Comparison of ENCODE assay signal across 8 cellular contexts in the genomic region with DNA sequence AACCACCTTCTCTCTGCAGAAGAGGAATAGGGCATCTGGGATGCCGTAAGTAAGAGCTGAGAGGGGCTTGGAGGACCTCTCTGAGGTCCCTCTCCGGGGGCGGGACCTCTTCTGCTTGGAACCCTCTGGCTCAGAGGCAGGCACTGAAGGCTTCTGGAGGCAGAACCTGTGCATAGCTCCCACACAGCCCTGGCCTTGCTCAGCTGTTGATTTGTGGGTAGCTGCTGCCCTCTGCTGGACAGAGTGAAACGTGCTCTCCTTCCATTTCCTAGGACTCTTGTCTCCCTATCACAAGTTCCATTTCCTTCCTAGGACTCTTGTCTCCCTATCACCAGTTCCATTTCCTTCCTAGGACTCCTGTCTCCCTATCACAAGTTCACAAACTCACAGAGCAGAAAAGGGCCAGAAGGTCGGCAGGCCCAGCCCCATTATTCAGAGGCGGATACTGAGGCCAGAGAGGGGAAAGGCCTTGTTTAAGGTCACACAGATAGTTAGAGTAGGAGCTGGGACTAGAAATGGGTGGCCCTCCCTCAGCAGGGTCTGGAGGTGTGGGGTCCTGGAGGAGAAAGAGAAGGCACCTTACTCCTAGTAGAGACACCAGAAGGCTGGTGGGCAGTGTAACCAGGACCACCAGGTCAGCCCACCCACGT. TPM values are rescaled to one million over a fixed set of nuclear protein-coding genes. Genes with fewer than 3 reads are reported as not detected.
DNase-seq lines count a peak whose midpoint lies in the region; ATAC-seq and TF ChIP-seq lines count a peak whose summit lies in the region.

No MANE protein-coding gene starts in this region.

- no peak overlapping the region for H2BK5ac ChIP-seq in trophoblast cell (ENCODE audit: low read depth, low read length, poor library complexity)

- TF ChIP-seq EP300 in upper lobe of left lung (IDR thresholded peaks at IDR 0.05): no peak

- no peak overlapping the region for H3K4ac ChIP-seq in trophoblast cell (ENCODE audit: low read depth, low read length)

- H2BK12ac ChIP-seq in trophoblast cell (ENCODE audit: low read length): no peak overlapping the region

- no peak overlapping the region for H3K4me2 ChIP-seq in trophoblast cell (ENCODE audit: low read length)

- H3K27ac ChIP-seq in SK-N-MC (no peak overlapping the region), trophoblast cell (ENCODE audit: low read depth, low read length) (no peak overlapping the region), upper lobe of left lung (no peak overlapping the region)

- peak; percentile 79 for TF ChIP-seq CTCF in HFF-Myc (IDR thresholded peaks at IDR 0.05; ENCODE audit: low read depth, low read length, missing control alignments)
- TF ChIP-seq CTCF in upper lobe of left lung (IDR thresholded peaks at IDR 0.05): peak; percentile 78 to 91 (median 87)

- DNase-seq in GM04504 (ENCODE audit: low read depth): peak; percentile 58
- peak; percentile 81 for DNase-seq in HFF-Myc (ENCODE audit: extremely low read depth, low read depth)
- peak; percentile 70 for DNase-seq in MV-4-11 (lab: John Stamatoyannopoulos, UW)
- DNase-seq in SK-N-MC (ENCODE audit: low read depth, low spot score): peak; percentile 66
- DNase-seq in activated naive CD4-positive, alpha-beta T cell treated with Interleukin-2 at 50 U/mL for 16 hours: peak; percentile 77
- DNase-seq in globus pallidus (ENCODE audit: low spot score): peak; percentile 87
- DNase-seq in trophoblast cell: peak; percentile 75 to 91
- peak in 1 of 2 donors; percentile 78 for DNase-seq in upper lobe of left lung

- no peak overlapping the region for H2AK5ac ChIP-seq in trophoblast cell (ENCODE audit: low read length)

- H4K91ac ChIP-seq in trophoblast cell (ENCODE audit: low read depth, low read length): no peak overlapping the region

- H3K36me3 ChIP-seq in SK-N-MC (ENCODE audit: insufficient read depth, low read length) (no peaks in the 10 kb centered on the region), trophoblast cell (ENCODE audit: control insufficient read depth in 1 of 2, insufficient read depth in 2 of 2, low read length in 2 of 2) (no peaks in the 10 kb centered on the region), upper lobe of left lung (peaks cover 0 to 53% (median 18%) of the 10 kb centered on the region in 4 donors)

- no peak overlapping the region for H4K8ac ChIP-seq in trophoblast cell (ENCODE audit: low read depth, low read length)

- no peak overlapping the region for H3K4me3 ChIP-seq in HFF-Myc (replicated peaks; ENCODE audit: low read depth, low read length)
- H3K4me3 ChIP-seq in SK-N-MC: no peak overlapping the region
- H3K4me3 ChIP-seq in trophoblast cell (ENCODE audit: low read depth, low read length): no peak overlapping the region
- no peak overlapping the region for H3K4me3 ChIP-seq in upper lobe of left lung

- H3K14ac ChIP-seq in trophoblast cell (ENCODE audit: low read length): no peak overlapping the region

- no CpG with 5 or more reads among the region's 7 CpGs for WGBS in trophoblast cell (ENCODE audit: extremely low coverage, insufficient coverage, insufficient read length)
- 44 to 64% methylated on average over 5 to 7 of the region's 7 CpGs for WGBS in upper lobe of left lung, 2 donors

- H3K23ac ChIP-seq in trophoblast cell (ENCODE audit: low read length): no peak overlapping the region

- no peak overlapping the region for H2BK120ac ChIP-seq in trophoblast cell (ENCODE audit: insufficient read depth, low read length, poor library complexity)

- H3K79me1 ChIP-seq in trophoblast cell (ENCODE audit: low read length): peaks cover under 1% of the 10 kb centered on the region

- peaks cover under 1 to 4% of the 10 kb centered on the region in 2 experiments for H3K4me1 ChIP-seq in trophoblast cell (ENCODE audit: control insufficient read depth in 1 of 2, insufficient read depth in 2 of 2, low read length in 2 of 2)
- no peaks in the 10 kb centered on the region for H3K4me1 ChIP-seq in upper lobe of left lung

- H4K12ac ChIP-seq in trophoblast cell (ENCODE audit: low read depth, low read length): no peak overlapping the region

- H3K9ac ChIP-seq in SK-N-MC (ENCODE audit: insufficient read length): no peak overlapping the region
- no peak overlapping the region for H3K9ac ChIP-seq in trophoblast cell (ENCODE audit: low read length)

- no peaks in the 10 kb centered on the region for H3K79me2 ChIP-seq in trophoblast cell (ENCODE audit: control insufficient read depth, insufficient read depth, low read length, poor library complexity)

- H3K18ac ChIP-seq in trophoblast cell (ENCODE audit: low read length): no peak overlapping the region

- TF ChIP-seq POLR2A in upper lobe of left lung (IDR thresholded peaks at IDR 0.05): no peak

- H3K27me3 ChIP-seq in trophoblast cell (ENCODE audit: insufficient read depth, low read length) (no peaks in the 10 kb centered on the region), upper lobe of left lung (no peaks in the 10 kb centered on the region)

- H3K9me3 ChIP-seq in SK-N-MC (ENCODE audit: low read depth, low read length) (no peaks in the 10 kb centered on the region), trophoblast cell (ENCODE audit: insufficient read depth, low read depth, low read length) (no peaks in the 10 kb centered on the region), upper lobe of left lung (no peaks in the 10 kb centered on the region)

- ATAC-seq in upper lobe of left lung (ENCODE audit: low FRiP score in 2 of 2): peak; percentile 94 to 95

- H2AFZ ChIP-seq in trophoblast cell (ENCODE audit: insufficient read depth, low read length, poor library complexity): no peak overlapping the region

RNA-seq across cellular contexts. Expression of a gene that starts 30.3 kb away (rescaled TPM):
- 214 and 226 TPM in 2 replicates for polyA plus RNA-seq in trophoblast cell (2013)
- 100 to 1,000 TPM in 1 of 6 donors, 10 to 100 TPM in 5; 59.5 to 107 (median 81.6) TPM for total RNA-seq in upper lobe of left lung

RNA-seq across cellular contexts. Expression of a gene that starts 59.7 kb away (rescaled TPM):
- 40.8 and 41.0 TPM in 2 replicates for polyA plus RNA-seq in trophoblast cell (2013)
- total RNA-seq in upper lobe of left lung: 10 to 100 TPM; 12.6 to 26.2 (median 22.2) TPM
